ENCODE assay signal across 1 cellular context in genomic region chr12:96571101-96571862, GRCh38.
TF ChIP-seq lines count a peak whose summit lies in the region.

No MANE protein-coding gene starts in this region.

TF ChIP-seq in WTC11, 78 proteins besides CTCF, POLR2A, EP300 and RAD21 (continued from another document):
- no peak for TF ChIP-seq HMGXB4 (CRISPR knock-in tag; IDR thresholded peaks at IDR 0.05)
- TF ChIP-seq NFE2L1 (CRISPR knock-in tag; IDR thresholded peaks at IDR 0.05), result no peak
- no peak for TF ChIP-seq RORB (CRISPR knock-in tag; IDR thresholded peaks at IDR 0.05)
- no peak for TF ChIP-seq AFF4 (CRISPR knock-in tag; IDR thresholded peaks at IDR 0.05; ENCODE audit: borderline replicate concordance)
- no peak for TF ChIP-seq PRDM15 (CRISPR knock-in tag; IDR thresholded peaks at IDR 0.05)
TF ChIP-seq in WTC11: peak in this region for 0.
